Comparison of ENCODE assay signal across 8 cellular contexts in the genomic region with DNA sequence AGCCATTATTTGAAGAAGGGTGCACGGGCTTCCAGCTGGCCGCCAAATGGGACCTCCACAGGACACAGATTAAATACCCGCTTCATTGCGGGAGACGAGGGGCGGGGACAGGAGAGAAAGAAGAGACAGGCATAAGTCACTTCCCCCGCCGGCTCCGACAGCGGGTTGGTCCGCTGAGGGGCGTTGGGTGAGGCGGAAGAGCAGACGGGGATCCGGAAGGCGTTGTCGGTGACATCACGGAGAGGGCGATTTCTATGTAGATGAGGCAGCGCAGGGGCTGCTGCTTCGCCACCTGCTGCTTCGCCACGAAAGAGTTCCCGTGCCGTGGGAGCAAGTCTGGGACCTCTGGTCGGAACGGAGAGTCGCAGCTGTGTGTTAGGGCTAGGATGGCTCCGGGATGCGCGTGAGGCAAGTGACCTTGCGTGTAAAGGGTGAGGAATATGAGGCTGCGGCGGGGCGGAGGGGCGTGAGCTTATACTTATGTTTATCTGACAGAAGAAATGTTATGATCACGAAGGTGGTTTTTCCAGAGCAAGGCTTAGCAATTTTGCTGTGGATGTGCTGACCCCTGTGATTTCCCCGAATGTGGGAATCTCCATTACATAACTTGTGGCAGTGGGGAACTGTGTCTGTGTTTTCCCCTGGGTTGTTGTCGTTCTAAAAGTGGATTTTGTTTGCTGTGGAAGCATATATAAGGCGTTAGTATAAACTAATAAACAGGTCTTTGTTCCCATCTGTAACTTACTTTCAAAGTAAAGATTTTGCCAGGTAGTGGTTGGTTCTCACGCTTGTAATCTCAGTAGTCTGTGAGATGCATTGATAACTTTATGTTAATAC. TPM values are rescaled to one million over a fixed set of nuclear protein-coding genes. Genes with fewer than 3 reads are reported as not detected.
DNase-seq lines count a peak whose midpoint lies in the region; ATAC-seq and TF ChIP-seq lines count a peak whose summit lies in the region.
"Not testable (repeated sequence)": the region's sequence is repeated elsewhere in the genome, so short reads cannot be mapped to it uniquely, and the experiment has no call there.

No MANE protein-coding gene starts in this region.

- H3K27ac Mint-ChIP-seq in activated naive CD4-positive, alpha-beta T cell treated with anti-CD3 and anti-CD28 coated beads, Interleukin-2, amount 50 U/mL, for 72 hours = peak overlapping the region; percentile 95 to 100

- not testable (repeated sequence) for H3K4me1 ChIP-seq in SK-N-SH (ENCODE audit: control insufficient read depth in 1 of 2, insufficient read depth in 2 of 2, low read depth in 1 of 2, low read length in 1 of 2)

- H3K4me2 ChIP-seq in SK-N-SH = peak overlapping the region; percentile 82

- CTCF ChIA-PET in SK-N-SH (lab: Yijun Ruan, JAX) = not testable (repeated sequence)

- H4K20me1 ChIP-seq in SK-N-SH (ENCODE audit: insufficient read depth) = not testable (repeated sequence)

- not testable (repeated sequence) for H3K36me3 Mint-ChIP-seq in activated naive CD4-positive, alpha-beta T cell treated with anti-CD3 and anti-CD28 coated beads, Interleukin-2, amount 50 U/mL, for 72 hours

- H3K4me3 ChIP-seq in GM12864 (ENCODE audit: low read depth, low read length) = peak overlapping the region; percentile 52
- H3K4me3 ChIP-seq in SK-N-SH (ENCODE audit: low read depth in 2 of 2, low read length in 1 of 2) = peak overlapping the region; percentile 52 to 59

- not testable (repeated sequence) for TF ChIP-seq RAD21 in SK-N-SH (IDR thresholded peaks at IDR 0.05; ENCODE audit: low read length)

- not testable (repeated sequence) for TF ChIP-seq EP300 in SK-N-SH (IDR thresholded peaks at IDR 0.05; ENCODE audit: borderline replicate concordance in 1 of 2, low read depth in 1 of 2, low read length in 1 of 2)

- ATAC-seq in HG02642 (IDR thresholded peaks at IDR 0.05; ENCODE audit: poor library complexity, unreplicated experiment) = peak; percentile 94
- peak; percentile 83 to 89 for ATAC-seq in activated naive CD4-positive, alpha-beta T cell treated with anti-CD3 and anti-CD28 coated beads, Interleukin-2, amount 50 U/mL, for 72 hours

- not testable (repeated sequence) for H3F3A ChIP-seq in SK-N-SH (replicated peaks; ENCODE audit: insufficient read depth)

- not testable (repeated sequence) for H3K36me3 ChIP-seq in SK-N-SH (replicated peaks in 1 of 2; ENCODE audit: control insufficient read depth in 1 of 2, insufficient read depth in 2 of 2, low read length in 1 of 2)

- 0% methylated on average over 31 of the region's 41 CpGs for WGBS in SK-N-SH (ENCODE audit: low lambda C conversion rate)

- peak overlapping the region; percentile 61 to 91 for H3K27ac ChIP-seq in SK-N-SH (ENCODE audit: low read depth in 2 of 2, low read length in 1 of 2)

- not testable (repeated sequence) for H3K9me3 ChIP-seq in SK-N-SH

- not testable (repeated sequence) for H3K9me3 Mint-ChIP-seq in activated naive CD4-positive, alpha-beta T cell treated with anti-CD3 and anti-CD28 coated beads, Interleukin-2, amount 50 U/mL, for 72 hours

- not testable (repeated sequence) for H3K79me2 ChIP-seq in SK-N-SH (ENCODE audit: insufficient read depth)

- H3K9ac ChIP-seq in SK-N-SH = peak overlapping the region; percentile 78

- peak overlapping the region; percentile 78; the same call in 1 of the 2 replicates for H2AFZ ChIP-seq in SK-N-SH (ENCODE audit: low read depth)

- POLR2A ChIA-PET in SK-N-SH (lab: Yijun Ruan, JAX) = not testable (repeated sequence)

- not testable (repeated sequence) for TF ChIP-seq CTCF in GM12864 (IDR thresholded peaks at IDR 0.05; ENCODE audit: low read depth, low read length, missing control alignments); SK-N-SH (IDR thresholded peaks at IDR 0.05)

- not testable (repeated sequence) for H3K27me3 ChIP-seq in SK-N-SH (ENCODE audit: insufficient read depth)

- peak; percentile 93 for DNase-seq in GM12864 (ENCODE audit: low read depth)
- peak; percentile 33 for DNase-seq in NCI-H1092 treated with DMSO at 0.1 percent for 48 hours (lab: John Stamatoyannopoulos, UW)
- DNase-seq in SK-N-SH = peak; percentile 63
- DNase-seq in activated naive CD4-positive, alpha-beta T cell treated with anti-CD3 and anti-CD28 coated beads, Interleukin-2, amount 50 U/mL, for 72 hours (ENCODE audit: low spot score in 2 of 2) = peak; percentile 80 to 92
- peak; percentile 90 for DNase-seq in glomerular visceral epithelial cell (ENCODE audit: extremely low spot score)
- peak; percentile 84 for DNase-seq in non-pigmented ciliary epithelial cell (ENCODE audit: low read depth)
- peak; percentile 48 for DNase-seq in stromal cell of bone marrow (ENCODE audit: low read depth)

- H3K9me2 ChIP-seq in SK-N-SH = not testable (repeated sequence)

TF ChIP-seq in SK-N-SH, 30 proteins besides CTCF, POLR2A, EP300 and RAD21 (continues in another document):
- 0 out of 2 replicates have a peak, but pooled peaks have one; percentile 23 for TF ChIP-seq YY1 (IDR thresholded peaks at IDR 0.05; ENCODE audit: low read depth)
- TF ChIP-seq TEAD4 (IDR thresholded peaks at IDR 0.05; ENCODE audit: borderline replicate concordance, insufficient read depth) = peak; percentile 39; the same call in 1 of the 2 replicates
- TF ChIP-seq CHD2 (IDR thresholded peaks at IDR 0.05; ENCODE audit: low read length, partially characterized antibody) = peak; percentile 59
- TF ChIP-seq ELF1 (IDR thresholded peaks at IDR 0.05) = peak; percentile 48; the same call in 1 of the 2 replicates
- peak; percentile 47; the same call in 1 of the 2 replicates for TF ChIP-seq MXI1 (IDR thresholded peaks at IDR 0.05; ENCODE audit: low read depth, low read length)
- TF ChIP-seq POLR2AphosphoS5 (IDR thresholded peaks at IDR 0.05; ENCODE audit: low read depth, low read length) = peak; percentile 99
- TF ChIP-seq TAF1 (IDR thresholded peaks at IDR 0.05; ENCODE audit: borderline replicate concordance, low read depth, low read length) = peak; percentile 61
- peak; percentile 62 for TF ChIP-seq GABPA (IDR thresholded peaks at IDR 0.05; ENCODE audit: low read depth)
- peak; percentile 33 for TF ChIP-seq JUND (IDR thresholded peaks at IDR 0.05)
- TF ChIP-seq, protein P1, sequence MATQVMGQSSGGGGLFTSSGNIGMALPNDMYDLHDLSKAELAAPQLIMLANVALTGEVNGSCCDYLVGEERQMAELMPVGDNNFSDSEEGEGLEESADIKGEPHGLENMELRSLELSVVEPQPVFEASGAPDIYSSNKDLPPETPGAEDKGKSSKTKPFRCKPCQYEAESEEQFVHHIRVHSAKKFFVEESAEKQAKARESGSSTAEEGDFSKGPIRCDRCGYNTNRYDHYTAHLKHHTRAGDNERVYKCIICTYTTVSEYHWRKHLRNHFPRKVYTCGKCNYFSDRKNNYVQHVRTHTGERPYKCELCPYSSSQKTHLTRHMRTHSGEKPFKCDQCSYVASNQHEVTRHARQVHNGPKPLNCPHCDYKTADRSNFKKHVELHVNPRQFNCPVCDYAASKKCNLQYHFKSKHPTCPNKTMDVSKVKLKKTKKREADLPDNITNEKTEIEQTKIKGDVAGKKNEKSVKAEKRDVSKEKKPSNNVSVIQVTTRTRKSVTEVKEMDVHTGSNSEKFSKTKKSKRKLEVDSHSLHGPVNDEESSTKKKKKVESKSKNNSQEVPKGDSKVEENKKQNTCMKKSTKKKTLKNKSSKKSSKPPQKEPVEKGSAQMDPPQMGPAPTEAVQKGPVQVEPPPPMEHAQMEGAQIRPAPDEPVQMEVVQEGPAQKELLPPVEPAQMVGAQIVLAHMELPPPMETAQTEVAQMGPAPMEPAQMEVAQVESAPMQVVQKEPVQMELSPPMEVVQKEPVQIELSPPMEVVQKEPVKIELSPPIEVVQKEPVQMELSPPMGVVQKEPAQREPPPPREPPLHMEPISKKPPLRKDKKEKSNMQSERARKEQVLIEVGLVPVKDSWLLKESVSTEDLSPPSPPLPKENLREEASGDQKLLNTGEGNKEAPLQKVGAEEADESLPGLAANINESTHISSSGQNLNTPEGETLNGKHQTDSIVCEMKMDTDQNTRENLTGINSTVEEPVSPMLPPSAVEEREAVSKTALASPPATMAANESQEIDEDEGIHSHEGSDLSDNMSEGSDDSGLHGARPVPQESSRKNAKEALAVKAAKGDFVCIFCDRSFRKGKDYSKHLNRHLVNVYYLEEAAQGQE (IDR thresholded peaks at IDR 0.05; ENCODE audit: low read depth, low read length) = 0 out of 2 replicates have a peak, but pooled peaks have one; percentile 38
- peak; percentile 99 for TF ChIP-seq SIN3A (IDR thresholded peaks at IDR 0.05; ENCODE audit: borderline replicate concordance, low read depth, low read length)
- TF ChIP-seq, protein P2, sequence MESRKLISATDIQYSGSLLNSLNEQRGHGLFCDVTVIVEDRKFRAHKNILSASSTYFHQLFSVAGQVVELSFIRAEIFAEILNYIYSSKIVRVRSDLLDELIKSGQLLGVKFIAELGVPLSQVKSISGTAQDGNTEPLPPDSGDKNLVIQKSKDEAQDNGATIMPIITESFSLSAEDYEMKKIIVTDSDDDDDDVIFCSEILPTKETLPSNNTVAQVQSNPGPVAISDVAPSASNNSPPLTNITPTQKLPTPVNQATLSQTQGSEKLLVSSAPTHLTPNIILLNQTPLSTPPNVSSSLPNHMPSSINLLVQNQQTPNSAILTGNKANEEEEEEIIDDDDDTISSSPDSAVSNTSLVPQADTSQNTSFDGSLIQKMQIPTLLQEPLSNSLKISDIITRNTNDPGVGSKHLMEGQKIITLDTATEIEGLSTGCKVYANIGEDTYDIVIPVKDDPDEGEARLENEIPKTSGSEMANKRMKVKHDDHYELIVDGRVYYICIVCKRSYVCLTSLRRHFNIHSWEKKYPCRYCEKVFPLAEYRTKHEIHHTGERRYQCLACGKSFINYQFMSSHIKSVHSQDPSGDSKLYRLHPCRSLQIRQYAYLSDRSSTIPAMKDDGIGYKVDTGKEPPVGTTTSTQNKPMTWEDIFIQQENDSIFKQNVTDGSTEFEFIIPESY (IDR thresholded peaks at IDR 0.05; ENCODE audit: borderline replicate concordance, low read depth) = peak; percentile 84; the same call in 1 of the 2 replicates
- 0 out of 2 replicates have a peak, but pooled peaks have one; percentile 26 for TF ChIP-seq RCOR1 (IDR thresholded peaks at IDR 0.05; ENCODE audit: low read length)

RNA-seq across cellular contexts. Expression of gene PPIAL4C, which starts 52.9 kb away (rescaled TPM):
- not detected in 2 replicates for polyA plus RNA-seq in SK-N-SH (2012; rRNA removed)
- not detected in 2 replicates for polyA plus RNA-seq in SK-N-SH (2012; cell fraction: cytosol; rRNA removed)
- not detected in 2 replicates for polyA plus RNA-seq in SK-N-SH (2012; cell fraction: nucleus; rRNA removed)
- total RNA-seq in activated naive CD4-positive, alpha-beta T cell treated with anti-CD3 and anti-CD28 coated beads, Interleukin-2, amount 50 U/mL, for 72 hours = not detected

Comparison
In these comparisons a context has a peak if more than half of its experiments do, and no peak if none do; other contexts are left out.
1. Peak in every context shown above with its lines: DNase-seq, ATAC-seq, H3K4me3 ChIP-seq and H3K27ac ChIP-seq.
2. DNase-seq: peak in every context shown above with its lines; median percentile 93 in GM12864; 90 in glomerular visceral epithelial cell; 86 in activated naive CD4-positive, alpha-beta T cell treated with anti-CD3 and anti-CD28 coated beads, Interleukin-2, amount 50 U/mL, for 72 hours; 84 in non-pigmented ciliary epithelial cell; 63 in SK-N-SH; 48 in stromal cell of bone marrow; 33 in NCI-H1092 treated with DMSO at 0.1 percent for 48 hours.